ENCODE assay signal across 26 cellular contexts in genomic region chr5:39671421-39672110, GRCh38.
"Had no signal": no experiment of that assay in that cellular context is flagged by ENCODE, and none has a peak within 500 bp of the region (broad histone marks: within the 10 kb centered on the region; RNA-seq: fewer than 3 reads in every experiment).

No MANE protein-coding gene starts in this region.

- H3K4me3 Mint-ChIP-seq: activated CD4-positive, alpha-beta memory T cell treated with anti-CD3 and anti-CD28 coated beads, Interleukin-2, amount 10 ng/mL, durations not matched to agents 7 days and 5 days; activated CD8-positive, alpha-beta memory T cell treated with anti-CD3 and anti-CD28 coated beads, Interleukin-2, amount 10 ng/mL, durations not matched to agents 7 days and 5 days; activated naive CD4-positive, alpha-beta T cell treated with anti-CD3 and anti-CD28 coated beads, Interleukin-2, amount 50 U/mL, for 24 hours; activated T-helper 1 cell treated with anti-CD3 and anti-CD28 coated beads, Interleukin-12 subunit alpha, Interleukin-12 subunit beta, Interleukin-2, Interleukin-4 antibody, amounts not matched to agents 30 ng/mL and 10 ng/mL and 1 ng/mL, durations not matched to agents 14 hours and 24 hours and 36 hours; neural crest cell; T-helper 1 cell treated with Interleukin-12 subunit alpha and Interleukin-12 subunit beta and Interleukin-4 antibody, amounts not matched to agents 30 μg/mL and 1 μg/mL, for 36 hours had no signal

- H3K27ac Mint-ChIP-seq: activated CD4-positive, alpha-beta memory T cell treated with anti-CD3 and anti-CD28 coated beads, Interleukin-2, amount 10 ng/mL, durations not matched to agents 7 days and 5 days; activated CD8-positive, alpha-beta memory T cell treated with anti-CD3 and anti-CD28 coated beads, Interleukin-2, amount 10 ng/mL, durations not matched to agents 7 days and 5 days; activated naive CD4-positive, alpha-beta T cell treated with anti-CD3 and anti-CD28 coated beads, Interleukin-2, amount 50 U/mL, for 24 hours; activated T-helper 1 cell treated with anti-CD3 and anti-CD28 coated beads, Interleukin-12 subunit alpha, Interleukin-12 subunit beta, Interleukin-2, Interleukin-4 antibody, amounts not matched to agents 30 ng/mL and 10 ng/mL and 1 ng/mL, durations not matched to agents 14 hours and 24 hours and 36 hours; progenitor cell of endocrine pancreas; T-helper 1 cell treated with Interleukin-12 subunit alpha and Interleukin-12 subunit beta and Interleukin-4 antibody, amounts not matched to agents 30 μg/mL and 1 μg/mL, for 36 hours had no signal

- FAIRE-seq: bronchial epithelial cell had no signal

- H3K9me3 ChIP-seq: colonic mucosa, esophagus squamous epithelium, thyroid gland, upper lobe of right lung had no signal

- H3K36me3 Mint-ChIP-seq: activated CD8-positive, alpha-beta memory T cell treated with anti-CD3 and anti-CD28 coated beads, Interleukin-2, amount 10 ng/mL, durations not matched to agents 7 days and 5 days; activated naive CD4-positive, alpha-beta T cell treated with anti-CD3 and anti-CD28 coated beads, Interleukin-2, amount 50 U/mL, for 24 hours had no signal

- H3K27me3 Mint-ChIP-seq: progenitor cell of endocrine pancreas had no signal

- H3K36me3 ChIP-seq: colonic mucosa, esophagus squamous epithelium, thyroid gland, upper lobe of right lung had no signal

- H3K27ac ChIP-seq: colonic mucosa, esophagus squamous epithelium, foreskin keratinocyte, thyroid gland, upper lobe of right lung had no signal

- H3K4me1 Mint-ChIP-seq: activated CD4-positive, alpha-beta memory T cell treated with anti-CD3 and anti-CD28 coated beads, Interleukin-2, amount 10 ng/mL, durations not matched to agents 7 days and 5 days; activated CD8-positive, alpha-beta memory T cell treated with anti-CD3 and anti-CD28 coated beads, Interleukin-2, amount 10 ng/mL, durations not matched to agents 7 days and 5 days; activated naive CD4-positive, alpha-beta T cell treated with anti-CD3 and anti-CD28 coated beads, Interleukin-2, amount 50 U/mL, for 24 hours; neural crest cell had no signal

- H3K9me3 Mint-ChIP-seq: activated CD4-positive, alpha-beta memory T cell treated with anti-CD3 and anti-CD28 coated beads, Interleukin-2, amount 10 ng/mL, durations not matched to agents 7 days and 5 days; activated naive CD4-positive, alpha-beta T cell treated with anti-CD3 and anti-CD28 coated beads, Interleukin-2, amount 50 U/mL, for 24 hours; activated T-helper 1 cell treated with anti-CD3 and anti-CD28 coated beads, Interleukin-12 subunit alpha, Interleukin-12 subunit beta, Interleukin-2, Interleukin-4 antibody, amounts not matched to agents 30 ng/mL and 10 ng/mL and 1 ng/mL, durations not matched to agents 14 hours and 24 hours and 36 hours; T-helper 1 cell treated with Interleukin-12 subunit alpha and Interleukin-12 subunit beta and Interleukin-4 antibody, amounts not matched to agents 30 μg/mL and 1 μg/mL, for 36 hours had no signal

- H3K27me3 ChIP-seq: colonic mucosa, esophagus squamous epithelium, foreskin keratinocyte, thyroid gland, upper lobe of right lung had no signal

- ATAC-seq: activated CD8-positive, alpha-beta memory T cell treated with anti-CD3 and anti-CD28 coated beads, Interleukin-2, amount 10 ng/mL, durations not matched to agents 7 days and 5 days; foreskin keratinocyte; left ventricle myocardium superior; upper lobe of right lung had no signal

- H3K4me3 ChIP-seq: colonic mucosa, esophagus squamous epithelium, thyroid gland, upper lobe of right lung had no signal

- H3K4me1 ChIP-seq: colonic mucosa, esophagus squamous epithelium, foreskin keratinocyte, thyroid gland, upper lobe of right lung had no signal

- DNase-seq: activated CD4-positive, alpha-beta memory T cell treated with anti-CD3 and anti-CD28 coated beads, Interleukin-2, amount 10 ng/mL, durations not matched to agents 7 days and 5 days; activated CD4-positive, alpha-beta T cell treated with anti-CD3 and anti-CD28 coated beads for 48 hours; activated CD8-positive, alpha-beta memory T cell treated with anti-CD3 and anti-CD28 coated beads, Interleukin-2, amount 10 ng/mL, durations not matched to agents 7 days and 5 days; activated gamma-delta T cell treated with Interleukin-2 at 50 U/mL for 16 hours; activated T-cell treated with anti-CD3 and anti-CD28 coated beads for 4 hours; aorta; colonic mucosa; esophagus squamous epithelium; foreskin keratinocyte; hippocampal formation; kidney glomerular epithelial cell; left ventricle myocardium superior; mammary epithelial cell; retina; stimulated activated CD4-positive, alpha-beta T cell treated with anti-CD3 and anti-CD28 coated beads, Interleukin-2, amount 100 ng/mL, for 48 hours; stimulated activated naive CD4-positive, alpha-beta T cell treated with Interleukin-2 at 50 U/mL for 16 hours; substantia nigra; T1000; thyroid gland; upper lobe of right lung had no signal
